Comparison of ENCODE assay signal across 24 cellular contexts in genomic region chr6:166720859-166721258, GRCh38.
"Had no signal": no experiment of that assay in that cellular context is flagged by ENCODE, and none has a peak within 500 bp of the region (broad histone marks: within the 10 kb centered on the region; RNA-seq: fewer than 3 reads in every experiment).

No MANE protein-coding gene starts in this region.

- ATAC-seq: activated CD4-positive, CD25-positive, alpha-beta regulatory T cell treated with anti-CD3 and anti-CD28 coated beads, Interleukin-2, amount 50 U/mL, for 24 hours; activated CD8-positive, alpha-beta T cell treated with anti-CD3 and anti-CD28 coated beads for 36 hours; activated T-cell treated with anti-CD3 and anti-CD28 coated beads, Interleukin-2, amount 50 U/mL, for 72 hours; Panc1; SK-N-SH treated with all-trans-retinoic acid at 6 μM for 48 hours had no signal

- H3K4me1 ChIP-seq: SJSA1 had no signal

- H3K27ac ChIP-seq: SJSA1 had no signal

- DNase-seq: activated CD4-positive, alpha-beta T cell treated with anti-CD3 and anti-CD28 coated beads for 4 hours; activated CD8-positive, alpha-beta memory T cell treated with anti-CD3 and anti-CD28 coated beads, Interleukin-2, amount 50 U/mL, for 4 hours; activated CD8-positive, alpha-beta T cell treated with anti-CD3 and anti-CD28 coated beads for 36 hours; activated gamma-delta T cell treated with Interleukin-2 at 50 U/mL for 16 hours; activated naive CD4-positive, alpha-beta T cell treated with anti-CD3 and anti-CD28 coated beads, Interleukin-2, amount 10 ng/mL, durations not matched to agents 7 days and 5 days; activated naive CD8-positive, alpha-beta T cell treated with anti-CD3 and anti-CD28 coated beads for 36 hours; activated T-cell treated with anti-CD3 and anti-CD28 coated beads, Interleukin-2, amount 50 U/mL, for 72 hours; Kasumi-1; NCI-H1105 treated with DMSO at 0.1 percent for 48 hours; NCI-H1436 treated with DMSO at 0.1 percent for 48 hours; NCI-H187; NCI-H2081 treated with DMSO at 0.1 percent for 48 hours; NCI-H2171; NCI-H2227 treated with DMSO at 0.1 percent for 48 hours; NCI-H510A; NCI-H526 treated with DMSO at 0.1 percent for 48 hours; NCI-H82; RPMI8226; SHP77; SW 1271 had no signal

- H3K36me3 ChIP-seq: SJSA1 had no signal

- H3K4me3 ChIP-seq: SJSA1 had no signal

- H3K27me3 ChIP-seq: SJSA1 had no signal

- H3K9me3 ChIP-seq: SJSA1 had no signal
